1 cellular context compared by ENCODE assay signal in the genomic region with DNA sequence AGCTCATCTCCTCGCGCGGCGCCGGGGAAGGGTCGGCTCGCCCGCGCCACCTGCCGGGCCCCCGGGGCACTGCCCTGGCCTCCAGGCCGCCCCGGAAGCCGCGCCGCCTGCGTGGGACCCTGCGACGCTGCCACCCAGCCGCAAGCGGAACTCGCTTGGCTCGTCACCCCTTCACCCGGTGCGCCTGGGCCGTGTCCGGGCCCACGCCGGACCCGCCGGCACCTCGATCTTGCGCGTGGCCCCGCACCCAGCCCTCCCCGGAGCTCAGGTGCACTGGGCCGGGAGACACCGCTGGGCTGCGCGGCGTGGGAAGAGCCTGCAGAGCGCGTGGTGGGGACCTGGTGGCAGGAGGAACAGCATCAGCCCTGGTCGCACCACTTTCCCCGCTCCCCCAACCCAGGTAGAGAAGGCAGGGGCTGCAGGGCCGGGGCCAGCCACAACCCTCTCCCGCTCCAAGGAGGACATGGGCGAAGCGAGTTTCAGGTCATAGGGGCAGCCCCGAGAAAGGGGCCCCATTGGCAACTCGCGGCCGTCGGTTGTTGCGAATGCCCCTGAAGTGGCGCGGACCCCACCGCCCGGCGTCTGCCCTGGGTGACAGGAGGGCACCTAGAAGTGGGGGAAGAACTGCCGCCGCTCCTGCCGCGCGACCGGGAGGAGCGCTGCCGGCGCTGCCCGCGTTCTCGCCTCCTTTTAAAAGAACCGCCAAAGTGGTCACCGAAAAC.
A peak's percentile ranks its signal among the peaks of the same experiment; 100 is the strongest.
TF ChIP-seq lines count a peak whose summit lies in the region.

No MANE protein-coding gene starts in this region.

TF ChIP-seq in IMR-90, 13 proteins besides CTCF, POLR2A, EP300 and RAD21:
- no peak for TF ChIP-seq RFX5 (IDR thresholded peaks at IDR 0.05; ENCODE audit: low read depth, low read length)
- peak; percentile 37 for TF ChIP-seq SMC3 (IDR thresholded peaks at IDR 0.05; ENCODE audit: low read depth, low read length)
- TF ChIP-seq FOS (IDR thresholded peaks at IDR 0.05; ENCODE audit: low read depth, low read length) = no peak
- TF ChIP-seq MXI1 (IDR thresholded peaks at IDR 0.05; ENCODE audit: borderline replicate concordance, low read depth, low read length) = peak; percentile 68
- TF ChIP-seq MAFK (IDR thresholded peaks at IDR 0.05; ENCODE audit: low read depth, low read length) = no peak
- peak; percentile 60; the same call in 1 of the 2 replicates for TF ChIP-seq MAZ (IDR thresholded peaks at IDR 0.05; ENCODE audit: borderline replicate concordance, low read depth, low read length)
